In genomic region chr4:73021634-73022033, GRCh38 we compare ENCODE assay signal across 8 cellular contexts. TPM values are rescaled to one million over a fixed set of nuclear protein-coding genes. Genes with fewer than 3 reads are reported as not detected.
DNase-seq lines count a peak whose midpoint lies in the region; ATAC-seq and TF ChIP-seq lines count a peak whose summit lies in the region.

No MANE protein-coding gene starts in this region.

- H3F3A ChIP-seq in PC-3 (ENCODE audit: low read length, unreplicated experiment): no peaks in the 10 kb centered on the region

- no peak overlapping the region for H2AFZ ChIP-seq in PC-3 (ENCODE audit: low read length)

- no peaks in the 10 kb centered on the region for H3K36me3 ChIP-seq in PC-3 (ENCODE audit: low read depth, low read length)

- H3K4me2 ChIP-seq in PC-3 (ENCODE audit: low read length): no peak overlapping the region

- no peaks in the 10 kb centered on the region for H4K20me1 ChIP-seq in PC-3 (ENCODE audit: low read length)

- no peak overlapping the region for H3K9ac ChIP-seq in PC-3 (ENCODE audit: low read length)

- no peaks in the 10 kb centered on the region for H3K9me3 ChIP-seq in PC-3 (ENCODE audit: low read length)

- H3K9me2 ChIP-seq in PC-3 (replicated peaks; ENCODE audit: low read length): no peaks in the 10 kb centered on the region

- no peaks in the 10 kb centered on the region for H3K4me1 ChIP-seq in PC-3 (ENCODE audit: insufficient read depth, low read length)

- no peak overlapping the region for H3K4me3 ChIP-seq in PC-3 (ENCODE audit: low read length)
- no peak overlapping the region for H3K4me3 ChIP-seq in fibroblast of pulmonary artery (replicated peaks; ENCODE audit: low read depth, low read length)

- BruUV-seq in PC-3 (replicated peaks; lab: Mats Ljungman, UMichigan): no TSS peak

- intact Hi-C loops in PC-3 (cut with micrococcal nuclease): loop anchor here (1.0 to 10.0 kb wide), 3 partner anchors 516 to 725 kb away; no protein-coding TSS in a partner anchor

- H3K27me3 ChIP-seq in PC-3 (ENCODE audit: low read length): peaks cover 26% of the 10 kb centered on the region

- peak; percentile 85 for TF ChIP-seq CTCF in PC-3 (conservative IDR thresholded peaks at IDR 0.05; ENCODE audit: low read depth, low read length)
- peak; percentile 53 for TF ChIP-seq CTCF in fibroblast of pulmonary artery (IDR thresholded peaks at IDR 0.05; ENCODE audit: low read length, missing control alignments)

- POLR2A ChIA-PET in PC-3 (lab: Charles Lee; ENCODE audit: unreplicated experiment): no interaction called here

- peak; percentile 79 for ATAC-seq in HG02852 (IDR thresholded peaks at IDR 0.05; ENCODE audit: unreplicated experiment)
- peak; percentile 96 for ATAC-seq in PC-3
- ATAC-seq in HG03139 (IDR thresholded peaks at IDR 0.05; ENCODE audit: unreplicated experiment): no peak

- no peaks in the 10 kb centered on the region for H3K79me2 ChIP-seq in PC-3 (ENCODE audit: low read length)

- CTCF ChIA-PET in PC-3 (lab: Charles Lee): no interaction called here

- no peak overlapping the region for H3K27ac ChIP-seq in PC-3 (ENCODE audit: low read length)

- DNase-seq in SIG-M5 treated with dmso at 0.1 percent for 504 hours (lab: John Stamatoyannopoulos, UW; ENCODE audit: unreplicated experiment) (peak; percentile 55), SIG-M5 (lab: John Stamatoyannopoulos, UW) (no peak), PC-3 (peak; percentile 80), fibroblast of pulmonary artery (ENCODE audit: low read depth) (peak; percentile 79), NCI-H1930 (lab: John Stamatoyannopoulos, UW) (no peak)
- DNase-seq in activated CD4-positive, CD25-positive, alpha-beta regulatory T cell treated with anti-CD3 and anti-CD28 coated beads, Interleukin-2, amount 50 U/mL, for 72 hours: no peak

RNA-seq across cellular contexts. Expression of gene COX18, which starts 47.9 kb away (rescaled TPM):
- total RNA-seq in PC-3 (2014; rRNA removed): 32.8 and 40.0 TPM in 2 replicates

Comparison
In these comparisons a context has a peak if more than half of its experiments do, and no peak if none do; other contexts are left out.
1. DNase-seq: peak in SIG-M5 treated with dmso at 0.1 percent for 504 hours (single experiment), PC-3 (single experiment) and fibroblast of pulmonary artery (single experiment); none in SIG-M5 (single experiment), NCI-H1930 (0 of 2) and activated CD4-positive, CD25-positive, alpha-beta regulatory T cell treated with anti-CD3 and anti-CD28 coated beads, Interleukin-2, amount 50 U/mL, for 72 hours (single experiment).